ENCODE assay signal across 8 cellular contexts in genomic region chr20:33490023-33490933, GRCh38. TPM values are rescaled to one million over a fixed set of nuclear protein-coding genes. Genes with fewer than 3 reads are reported as not detected.
DNase-seq lines count a peak whose midpoint lies in the region; ATAC-seq, FAIRE-seq and TF ChIP-seq lines count a peak whose summit lies in the region.

Gene CBFA2T2 (plus strand): TSS chr20:33490096. CDS start chr20:33490268, 172 bp downstream.

- H2AFZ ChIP-seq in HCT116 (ENCODE audit: low read depth, low read length, poor library complexity, severe bottlenecking) (peak within 1 kb of the TSS; percentile 3), K562 (ENCODE audit: low read depth, low read length) (peak within 1 kb of the TSS; percentile 89)

- RAD21 ChIA-PET in HCT116 (lab: Charles Lee; ENCODE audit: low non-redundant PET in 1 of 2, low total read pairs in 2 of 2, uncharacterized antibody in 2 of 2, unreplicated experiment in 2 of 2): no interaction called here

- POLR2A ChIA-PET in activated CD4-positive, alpha-beta T cell treated with anti-CD3 and anti-CD28 coated beads, Interleukin-2, amount 10 ng/mL, durations not matched to agents 7 days and 5 days (lab: Charles Lee): interaction anchor here (0.7 kb wide), 1 partner anchor 72 kb away, joined by 3 read pairs; no protein-coding TSS in a partner anchor
- POLR2A ChIA-PET in HCT116 (lab: Charles Lee) (interaction anchor here (0.8 to 1.5 kb wide), 6 partner anchors 10 to 230 kb away, joined by 3 to 12 read pairs (median 4); partner anchors contain the start of genes PXMP4 and SNTA1), K562 (lab: Yijun Ruan, JAX) (interaction anchor here (0.6 to 1.9 kb wide), 15 partner anchors 9 to 1291 kb away, joined by 3 to 7 read pairs (median 3); no protein-coding TSS in a partner anchor)

- TF ChIP-seq CTCF in HCT116 (IDR thresholded peaks at IDR 0.05 in 2 of 3, conservative IDR thresholded peaks at IDR 0.05 in 1 of 3; ENCODE audit: borderline replicate concordance in 1 of 3, insufficient read depth in 1 of 3, low read depth in 2 of 3, low read length in 2 of 3) (no peak), K562 (IDR thresholded peaks at IDR 0.05 in 2 of 3, conservative IDR thresholded peaks at IDR 0.05 in 1 of 3; ENCODE audit: insufficient read depth in 2 of 3, low read depth in 1 of 3, low read length in 3 of 3) (no peak)

- peak within 1 kb of the TSS; percentile 95 for H3K4me2 ChIP-seq in HCT116 (ENCODE audit: low read length)
- peak within 1 kb of the TSS; percentile 92 for H3K4me2 ChIP-seq in K562 (ENCODE audit: insufficient read depth, low read length)
- peak within 1 kb of the TSS; percentile 95 for H3K4me2 ChIP-seq in skeletal muscle satellite cell (ENCODE audit: low read length)

- BruUV-seq in HCT116 (replicated peaks; lab: Mats Ljungman, UMichigan) (no TSS peak), K562 (replicated peaks; lab: Mats Ljungman, UMichigan) (no TSS peak)

- H3K4me1 ChIP-seq in HCT116 (ENCODE audit: control insufficient read depth in 1 of 2, insufficient read depth in 2 of 2, low read length in 2 of 2) (peaks cover 9 to 17% of the 10 kb centered on the region in 2 experiments), K562 (replicated peaks in 1 of 2; ENCODE audit: control insufficient read depth in 2 of 2, insufficient read depth in 2 of 2, low read length in 2 of 2) (peaks cover 0 to 20% of the 10 kb centered on the region in 2 experiments; a peak in 3 of 5 replicates), iPS-15b (ENCODE audit: control insufficient read depth, insufficient read depth, low read length) (no peaks in the 10 kb centered on the region), skeletal muscle satellite cell (ENCODE audit: control insufficient read depth, insufficient read depth, low read length) (peaks cover 5% of the 10 kb centered on the region)

- peak within 1 kb of the TSS; percentile 90 for H3K27ac Mint-ChIP-seq in activated CD4-positive, alpha-beta T cell treated with anti-CD3 and anti-CD28 coated beads, Interleukin-2, amount 10 ng/mL, durations not matched to agents 7 days and 5 days

- TF ChIP-seq POLR2A in HCT116 (IDR thresholded peaks at IDR 0.05; ENCODE audit: borderline replicate concordance, extremely low read depth, insufficient read depth, insufficient read length) (no peak), K562 (conservative IDR thresholded peaks at IDR 0.05) (no peak)

- H3K9me2 ChIP-seq in HCT116 (ENCODE audit: insufficient read depth): no peaks in the 10 kb centered on the region

- H4K20me1 ChIP-seq in HCT116 (ENCODE audit: insufficient read depth): no peaks in the 10 kb centered on the region
- H4K20me1 ChIP-seq in K562 (replicated peaks; ENCODE audit: control insufficient read depth, insufficient read depth, low read length): no peaks in the 10 kb centered on the region

- H3K27ac ChIP-seq in HCT116 (ENCODE audit: low read depth, low read length) (peak within 1 kb of the TSS; percentile 79), K562 (ENCODE audit: extremely low read depth, low read depth, low read length) (peak within 1 kb of the TSS; percentile 94)

- peak within 1 kb of the TSS; percentile 82 for H3K4me3 Mint-ChIP-seq in activated CD4-positive, alpha-beta T cell treated with anti-CD3 and anti-CD28 coated beads, Interleukin-2, amount 10 ng/mL, durations not matched to agents 7 days and 5 days

- no peaks in the 10 kb centered on the region for H3K36me3 ChIP-seq in HCT116 (ENCODE audit: control insufficient read depth in 1 of 2, insufficient read depth in 2 of 2, low read length in 2 of 2)
- no peaks in the 10 kb centered on the region for H3K36me3 ChIP-seq in K562 (ENCODE audit: control insufficient read depth, insufficient read depth, low read length)
- no peaks in the 10 kb centered on the region for H3K36me3 ChIP-seq in iPS-15b (ENCODE audit: control insufficient read depth, insufficient read depth, low read length)
- no peaks in the 10 kb centered on the region for H3K36me3 ChIP-seq in skeletal muscle satellite cell (ENCODE audit: insufficient read depth, low read length)

- DNase-seq in activated CD4-positive, alpha-beta T cell treated with anti-CD3 and anti-CD28 coated beads, Interleukin-2, amount 10 ng/mL, durations not matched to agents 7 days and 5 days: no peak
- DNase-seq in activated CD4-positive, alpha-beta T cell treated with anti-CD3 and anti-CD28 coated beads for 1 hour: no peak
- DNase-seq in HCT116 (ENCODE audit: low read depth, low spot score): peak; percentile 28
- DNase-seq in M059J (ENCODE audit: low read depth): peak; percentile 66
- peak in 1 of 4 experiments; percentile 28 for DNase-seq in K562 (ENCODE audit: extremely low read depth in 1 of 4, low spot score in 3 of 4)
- DNase-seq in SIG-M5 treated with dmso at 0.1 percent for 504 hours (lab: John Stamatoyannopoulos, UW; ENCODE audit: unreplicated experiment): no peak

- H3K36me3 Mint-ChIP-seq in activated CD4-positive, alpha-beta T cell treated with anti-CD3 and anti-CD28 coated beads, Interleukin-2, amount 10 ng/mL, durations not matched to agents 7 days and 5 days (ENCODE audit: low read depth): peaks cover 1% of the 10 kb centered on the region

- intact Hi-C loops in HCT116 (cut with micrococcal nuclease): no loop called here
- intact Hi-C loops in K562 (cut with micrococcal nuclease): loop anchor here (5.0 kb wide), 1 partner anchor 502 kb away; the partner anchor contains the start of gene RALY

- H3K9ac ChIP-seq in HCT116 (ENCODE audit: low read length) (peak within 1 kb of the TSS; percentile 79), K562 (ENCODE audit: insufficient read depth in 1 of 2, low read depth in 2 of 2, low read length in 2 of 2) (peak within 1 kb of the TSS; percentile 87 to 98), iPS-15b (ENCODE audit: low read depth, low read length) (peak within 1 kb of the TSS; percentile 54), skeletal muscle satellite cell (ENCODE audit: low read depth, low read length) (peak within 1 kb of the TSS; percentile 91)

- no peaks in the 10 kb centered on the region for H3K27me3 ChIP-seq in HCT116 (ENCODE audit: insufficient read depth, low read length)
- H3K27me3 ChIP-seq in K562 (ENCODE audit: control insufficient read depth in 2 of 2, insufficient read depth in 2 of 2, low read length in 2 of 2): no peaks in the 10 kb centered on the region
- no peaks in the 10 kb centered on the region for H3K27me3 ChIP-seq in iPS-15b (ENCODE audit: control insufficient read depth, insufficient read depth, low read length)
- H3K27me3 ChIP-seq in skeletal muscle satellite cell (ENCODE audit: control insufficient read depth, insufficient read depth, low read length): no peaks in the 10 kb centered on the region

- H3K79me2 ChIP-seq in HCT116 (ENCODE audit: insufficient read depth, low read length) (peaks cover 12% of the 10 kb centered on the region), K562 (ENCODE audit: control insufficient read depth, insufficient read depth, low read length) (peaks cover 22% of the 10 kb centered on the region)

- CTCF ChIA-PET in activated CD4-positive, alpha-beta T cell treated with anti-CD3 and anti-CD28 coated beads, Interleukin-2, amount 10 ng/mL, durations not matched to agents 7 days and 5 days (lab: Charles Lee): interaction anchor here (0.6 to 1.7 kb wide), 6 partner anchors 11 to 575 kb away, joined by 3 to 6 read pairs (median 4); no protein-coding TSS in a partner anchor
- CTCF ChIA-PET in HCT116 (lab: Charles Lee) (interaction anchor here (0.8 to 1.2 kb wide), 4 partner anchors 9 to 66 kb away, joined by 3 read pairs; no protein-coding TSS in a partner anchor), K562 (lab: Yijun Ruan, JAX; ENCODE audit: low intra/inter-chr PET ratio) (no interaction called here)

- TF ChIP-seq EP300 in K562 (IDR thresholded peaks at IDR 0.05; ENCODE audit: low read length): no peak

- no peak for TF ChIP-seq RAD21 in HCT116 (IDR thresholded peaks at IDR 0.05; ENCODE audit: low read depth)
- no peak for TF ChIP-seq RAD21 in K562 (CRISPR knock-in tag; conservative IDR thresholded peaks at IDR 0.05 in 1 of 2, IDR thresholded peaks at IDR 0.05 in 1 of 2)

- in situ Hi-C loops in K562 (cut with MboI): no loop called here

- H3K9me1 ChIP-seq in K562 (ENCODE audit: control insufficient read depth, insufficient read depth, low read length): no peaks in the 10 kb centered on the region

- under 1% methylated on average over 68 of the region's 105 CpGs for WGBS in K562 (ENCODE audit: insufficient coverage, low coverage, missing lambda C conversion rate)

- H3K4me3 ChIP-seq in HCT116 (replicated peaks in 1 of 2; ENCODE audit: low read depth in 1 of 2, low read length in 2 of 2): peak within 1 kb of the TSS; percentile 53 to 82
- H3K4me3 ChIP-seq in K562: peak within 1 kb of the TSS; percentile 94
- H3K4me3 ChIP-seq in iPS-15b (ENCODE audit: low read depth, low read length): peak within 1 kb of the TSS; percentile 83
- H3K4me3 ChIP-seq in skeletal muscle satellite cell (ENCODE audit: low read length): peak within 1 kb of the TSS; percentile 99

- ATAC-seq in HCT116 (peak; percentile 73), K562 (peak; percentile 78)

- H3K9me3 Mint-ChIP-seq in activated CD4-positive, alpha-beta T cell treated with anti-CD3 and anti-CD28 coated beads, Interleukin-2, amount 10 ng/mL, durations not matched to agents 7 days and 5 days: no peaks in the 10 kb centered on the region

- FAIRE-seq in K562 (lab: Jason Lieb, UNC): no peak

- H3K9me3 ChIP-seq in HCT116 (ENCODE audit: control insufficient read depth in 1 of 2, insufficient read depth in 1 of 2, low read depth in 1 of 2, low read length in 2 of 2) (no peaks in the 10 kb centered on the region), K562 (replicated peaks; ENCODE audit: control insufficient read depth, insufficient read depth, low read depth, low read length) (no peaks in the 10 kb centered on the region), iPS-15b (ENCODE audit: control insufficient read depth, insufficient read depth, low read length) (no peaks in the 10 kb centered on the region), skeletal muscle satellite cell (replicated peaks; ENCODE audit: low read length) (no peaks in the 10 kb centered on the region)

- peaks cover 15% of the 10 kb centered on the region for H3K4me1 Mint-ChIP-seq in activated CD4-positive, alpha-beta T cell treated with anti-CD3 and anti-CD28 coated beads, Interleukin-2, amount 10 ng/mL, durations not matched to agents 7 days and 5 days

- H3K27me3 Mint-ChIP-seq in activated CD4-positive, alpha-beta T cell treated with anti-CD3 and anti-CD28 coated beads, Interleukin-2, amount 10 ng/mL, durations not matched to agents 7 days and 5 days: no peaks in the 10 kb centered on the region

RNA-seq across cellular contexts. Expression of gene CBFA2T2, which starts in this region (rescaled TPM):
- total RNA-seq in activated CD4-positive, alpha-beta T cell treated with anti-CD3 and anti-CD28 coated beads, Interleukin-2, amount 10 ng/mL, durations not matched to agents 7 days and 5 days: 10 to 100 TPM; 17.3 to 21.8 TPM
- total RNA-seq in HCT116 (2021; ENCODE audit: unreplicated experiment) (8.0 TPM), K562 (2014; rRNA removed) (2.9 and 4.4 TPM in 2 replicates), K562 (2014; rRNA removed; fragmentation: Illumina TruSeq; extraction: Trizol) (3.2 and 5.2 TPM in 2 replicates), K562 (2015; rRNA removed; fragmentation: Illumina TruSeq; extraction: Trizol) (5.8 and 6.8 TPM in 2 replicates), K562 (2021) (8.6 and 9.7 TPM in 2 replicates)
- polyA plus RNA-seq in HCT116 (2012): 6.7 and 7.8 TPM in 2 replicates
- total RNA-seq in M059J (2014; rRNA removed; shearing (Covaris generic)): 7.5 and 13.8 TPM in 2 replicates
- total RNA-seq in K562 (2011; cell fraction: chromatin; rRNA removed; ENCODE audit: low replicate concordance): 24.3 and 29.1 TPM in 2 replicates
- total RNA-seq in K562 (2011; cell fraction: nucleolus; rRNA removed): 10.5 and 11.7 TPM in 2 replicates
- 19.6 and 24.3 TPM in 2 replicates for total RNA-seq in K562 (2011; cell fraction: nucleoplasm; rRNA removed)
- polyA plus RNA-seq in K562 (2011; rRNA removed) (9.6 and 15.6 TPM in 2 replicates), K562 (2014; fragmentation: Illumina TruSeq; extraction: Trizol) (7.3 and 8.2 TPM in 2 replicates), K562 (2014; fragmentation: Nextera tagmentation; extraction: Ambion mirVana) (under 1 TPM; 0.27 to 0.41 TPM), K562 (2014; rRNA removed) (7.8 and 8.8 TPM in 2 replicates)
- polyA plus RNA-seq in K562 (2011; cell fraction: cytosol; rRNA removed): 10.8 and 12.4 TPM in 2 replicates
- polyA plus RNA-seq in K562 (2011; cell fraction: nucleus; rRNA removed): 29.5 and 31.2 TPM in 2 replicates
- 7.4 and 9.3 TPM in 2 replicates for polyA plus RNA-seq in K562 (2012)
- 10.6 and 12.2 TPM in 2 replicates for polyA minus RNA-seq in K562 (2011; rRNA and poly(A)+ RNA removed)
- polyA minus RNA-seq in K562 (2011; cell fraction: cytosol; rRNA and poly(A)+ RNA removed): 7.3 and 11.4 TPM in 2 replicates
- polyA minus RNA-seq in K562 (2011; cell fraction: nucleus; rRNA and poly(A)+ RNA removed): 3.8 and 7.2 TPM in 2 replicates
- 3.0 and 4.8 TPM in 2 replicates for total RNA-seq in skeletal muscle satellite cell (2012; rRNA removed)

Comparison
In these comparisons a context has a peak if more than half of its experiments do, and no peak if none do; other contexts are left out.
1. DNase-seq: peak in HCT116 (single experiment) and M059J (single experiment); none in activated CD4-positive, alpha-beta T cell treated with anti-CD3 and anti-CD28 coated beads, Interleukin-2, amount 10 ng/mL, durations not matched to agents 7 days and 5 days (single experiment), activated CD4-positive, alpha-beta T cell treated with anti-CD3 and anti-CD28 coated beads for 1 hour (single experiment) and SIG-M5 treated with dmso at 0.1 percent for 504 hours (single experiment).
2. Peak in every context shown above with its lines, with median percentiles within 50 percentile points of each other: H3K4me2 ChIP-seq, H3K4me3 ChIP-seq and H3K9ac ChIP-seq.